In genomic region chr1:27614625-27615344, GRCh38 we compare ENCODE assay signal across 15 cellular contexts. TPM values are rescaled to one million over a fixed set of nuclear protein-coding genes. Genes with fewer than 3 reads are reported as not detected.
DNase-seq lines count a peak whose midpoint lies in the region; TF ChIP-seq lines count a peak whose summit lies in the region.
"Had no signal": no experiment of that assay in that cellular context is flagged by ENCODE, and none has a peak within 500 bp of the region (broad histone marks: within the 10 kb centered on the region; RNA-seq: fewer than 3 reads in every experiment).

No MANE protein-coding gene starts in this region.

- H3K9me3 Mint-ChIP-seq in activated CD4-positive, alpha-beta T cell treated with anti-CD3 and anti-CD28 coated beads, Interleukin-2, amount 10 ng/mL, durations not matched to agents 7 days and 5 days: no peaks in the 10 kb centered on the region
- H3K9me3 Mint-ChIP-seq: activated naive CD8-positive, alpha-beta T cell treated with anti-CD3 and anti-CD28 coated beads, Interleukin-2, amount 50 U/mL, for 24 hours had no signal

- H3K27me3 Mint-ChIP-seq in activated CD4-positive, alpha-beta T cell treated with anti-CD3 and anti-CD28 coated beads, Interleukin-2, amount 10 ng/mL, durations not matched to agents 7 days and 5 days: no peaks in the 10 kb centered on the region
- H3K27me3 Mint-ChIP-seq: activated naive CD8-positive, alpha-beta T cell treated with anti-CD3 and anti-CD28 coated beads, Interleukin-2, amount 50 U/mL, for 24 hours had no signal

- in situ Hi-C loops in transverse colon (cut with MboI; ENCODE audit: low pct_ligation_motif_present in 1 of 4, low pct_unique_long_range_greater_than_20kb in 1 of 4, low sequenced_read_pairs in 3 of 4): loop anchor here in 1 of 4 donors (10.0 kb wide), 1 partner anchor 50 kb away; no protein-coding TSS in a partner anchor

- CTCF ChIA-PET in activated CD4-positive, alpha-beta T cell treated with anti-CD3 and anti-CD28 coated beads, Interleukin-2, amount 10 ng/mL, durations not matched to agents 7 days and 5 days (lab: Charles Lee): interaction anchor here (0.6 to 5.1 kb wide), 5 partner anchors 10 to 91 kb away, joined by 3 to 25 read pairs (median 4); no protein-coding TSS in a partner anchor

- POLR2A ChIA-PET in activated CD4-positive, alpha-beta T cell treated with anti-CD3 and anti-CD28 coated beads, Interleukin-2, amount 10 ng/mL, durations not matched to agents 7 days and 5 days (lab: Charles Lee): no interaction called here

- peak overlapping the region; percentile 17 to 18 for H3K4me3 ChIP-seq in testis
- no peak overlapping the region for H3K4me3 ChIP-seq in transverse colon
- H3K4me3 ChIP-seq: lower lobe of right lung had no signal

- intact Hi-C loops in testis (cut with DNase I; ENCODE audit: low total_unique reads): loop anchor here (10.0 kb wide), 1 partner anchor 50 kb away; no protein-coding TSS in a partner anchor
- intact Hi-C loops in transverse colon (cut with DNase I; ENCODE audit: low total_unique reads): no loop called here

- H3K36me3 Mint-ChIP-seq in activated CD4-positive, alpha-beta T cell treated with anti-CD3 and anti-CD28 coated beads, Interleukin-2, amount 10 ng/mL, durations not matched to agents 7 days and 5 days (ENCODE audit: low read depth): no peaks in the 10 kb centered on the region

- H3K9me3 ChIP-seq in testis (no peaks in the 10 kb centered on the region), transverse colon (no peaks in the 10 kb centered on the region)
- H3K9me3 ChIP-seq: lower lobe of right lung had no signal

- TF ChIP-seq EP300 in transverse colon (IDR thresholded peaks at IDR 0.05; ENCODE audit: low read depth): no peak

- TF ChIP-seq CTCF in testis (IDR thresholded peaks at IDR 0.05) (no peak), transverse colon (IDR thresholded peaks at IDR 0.05) (no peak)

- peaks cover 54% of the 10 kb centered on the region for H3K4me1 Mint-ChIP-seq in activated CD4-positive, alpha-beta T cell treated with anti-CD3 and anti-CD28 coated beads, Interleukin-2, amount 10 ng/mL, durations not matched to agents 7 days and 5 days

- H3K4me1 ChIP-seq in testis: peaks cover 3% of the 10 kb centered on the region
- peaks cover 0 to 5% (median 0%) of the 10 kb centered on the region in 4 donors for H3K4me1 ChIP-seq in transverse colon

- TF ChIP-seq POLR2A in testis (IDR thresholded peaks at IDR 0.05): no peak
- TF ChIP-seq POLR2A in transverse colon (IDR thresholded peaks at IDR 0.05): no peak

- no peak overlapping the region for H3K27ac ChIP-seq in testis
- H3K27ac ChIP-seq in transverse colon: no peak overlapping the region
- H3K27ac ChIP-seq: KMS-11, lower lobe of right lung had no signal

- no peak for DNase-seq in activated CD4-positive, alpha-beta T cell treated with anti-CD3 and anti-CD28 coated beads, Interleukin-2, amount 10 ng/mL, durations not matched to agents 7 days and 5 days
- no peak for DNase-seq in activated CD4-positive, alpha-beta T cell treated with anti-CD3 and anti-CD28 coated beads, Interleukin-2, amount 50 U/mL, for 4 hours
- DNase-seq in iPS-NIHi11 (ENCODE audit: low spot score) (peak; percentile 87), testis (no peak), transverse colon (no peak), HPDE6-E6E7 (ENCODE audit: extremely low spot score) (no peak)
- DNase-seq: activated naive CD8-positive, alpha-beta T cell treated with anti-CD3 and anti-CD28 coated beads, Interleukin-2, amount 50 U/mL, for 24 hours; dermis blood vessel endothelial cell; DMS53; foreskin melanocyte; lower lobe of right lung; NCI-H187 treated with DMSO at 0.1 percent for 48 hours; stimulated activated CD4-positive, alpha-beta T cell treated with anti-CD3 and anti-CD28 coated beads, Interleukin-4, amount 100 ng/mL, for 24 hours had no signal

- no peak overlapping the region for H3K4me3 Mint-ChIP-seq in activated CD4-positive, alpha-beta T cell treated with anti-CD3 and anti-CD28 coated beads, Interleukin-2, amount 10 ng/mL, durations not matched to agents 7 days and 5 days
- H3K4me3 Mint-ChIP-seq: activated naive CD8-positive, alpha-beta T cell treated with anti-CD3 and anti-CD28 coated beads, Interleukin-2, amount 50 U/mL, for 24 hours had no signal

- peak overlapping the region; percentile 33 for H3K27ac Mint-ChIP-seq in activated CD4-positive, alpha-beta T cell treated with anti-CD3 and anti-CD28 coated beads, Interleukin-2, amount 10 ng/mL, durations not matched to agents 7 days and 5 days
- H3K27ac Mint-ChIP-seq: activated naive CD8-positive, alpha-beta T cell treated with anti-CD3 and anti-CD28 coated beads, Interleukin-2, amount 50 U/mL, for 24 hours had no signal

- H3K27me3 ChIP-seq in testis (no peaks in the 10 kb centered on the region), transverse colon (no peaks in the 10 kb centered on the region)

- H3K36me3 ChIP-seq in testis (ENCODE audit: low read depth, missing control alignments): no peaks in the 10 kb centered on the region
- no peaks in the 10 kb centered on the region for H3K36me3 ChIP-seq in transverse colon

- 23 to 36% methylated on average over 23 to 26 of the region's 26 CpGs for WGBS in testis, 2 donors
- WGBS in transverse colon (ENCODE audit: low coverage in 1 of 2), 2 donors: 50% methylated on average over 26 of the region's 26 CpGs; no CpG with 5 or more reads in 1 of the 2 donors

RNA-seq across cellular contexts. Expression of gene AHDC1, which starts 10.8 kb away (rescaled TPM):
- 10 to 100 TPM; 15.3 to 19.3 TPM for total RNA-seq in activated CD4-positive, alpha-beta T cell treated with anti-CD3 and anti-CD28 coated beads, Interleukin-2, amount 10 ng/mL, durations not matched to agents 7 days and 5 days
- total RNA-seq in testis (10 to 100 TPM; 73.7 to 86.8 TPM), transverse colon (10 to 100 TPM; 11.7 to 34.4 (median 21.3) TPM)
- polyA plus RNA-seq in testis (ENCODE audit: insufficient read depth, low read depth, low replicate concordance): 32.5 TPM

RNA-seq across cellular contexts. Expression of gene FGR, which starts 20.2 kb away (rescaled TPM):
- not detected for total RNA-seq in activated CD4-positive, alpha-beta T cell treated with anti-CD3 and anti-CD28 coated beads, Interleukin-2, amount 10 ng/mL, durations not matched to agents 7 days and 5 days
- 10 to 100 TPM in 1 of 2 donors, 1 to 10 TPM in 1; 10.0 to 10.2 TPM for total RNA-seq in testis
- 5.2 TPM for polyA plus RNA-seq in testis (ENCODE audit: insufficient read depth, low read depth, low replicate concordance)
- 1 to 10 TPM; 2.2 to 8.8 (median 5.8) TPM for total RNA-seq in transverse colon
- total RNA-seq: A673 had no signal

RNA-seq across cellular contexts. Expression of gene IFI6, which starts 57.2 kb away (rescaled TPM):
- total RNA-seq in activated CD4-positive, alpha-beta T cell treated with anti-CD3 and anti-CD28 coated beads, Interleukin-2, amount 10 ng/mL, durations not matched to agents 7 days and 5 days: 100 to 1,000 TPM; 231 to 321 TPM
- total RNA-seq in testis: 100 to 1,000 TPM; 120 to 288 TPM
- 88.9 TPM for polyA plus RNA-seq in testis (ENCODE audit: insufficient read depth, low read depth, low replicate concordance)
- total RNA-seq in transverse colon: 10 to 100 TPM in 2 of 4 donors, 1 to 10 TPM in 2; 1.2 to 28.1 (median 14.2) TPM

Comparison
In these comparisons a context has a peak if more than half of its experiments do, and no peak if none do; other contexts are left out.
1. H3K4me3 ChIP-seq: peak in testis (2 of 2); none in transverse colon (0 of 4).
2. RNA of gene IFI6, which starts 57.2 kb away (total RNA-seq): 231 to 321 TPM in activated CD4-positive, alpha-beta T cell treated with anti-CD3 and anti-CD28 coated beads, Interleukin-2, amount 10 ng/mL, durations not matched to agents 7 days and 5 days and 120 to 288 TPM in testis; 1.2 to 28.1 TPM in transverse colon; every median in the first group is over 4 times any median in the second.